1 cellular context compared by ENCODE assay signal in genomic region chr1:156081174-156082110, GRCh38.
TF ChIP-seq lines count a peak whose summit lies in the region.

No MANE protein-coding gene starts in this region.

TF ChIP-seq in HEK293, 187 proteins besides CTCF, POLR2A, EP300 and RAD21 (continued from another document and continues in another):
- TF ChIP-seq PRDM2 (tag by site-specific recombination; IDR thresholded peaks at IDR 0.05; ENCODE audit: borderline replicate concordance), result no peak
- no peak for TF ChIP-seq ZBTB1 (tag by site-specific recombination; IDR thresholded peaks at IDR 0.05)
- peak; percentile 65 for TF ChIP-seq ZBTB8A (tag by site-specific recombination; IDR thresholded peaks at IDR 0.05)
- TF ChIP-seq ZNF366 (tag by site-specific recombination; conservative IDR thresholded peaks at IDR 0.05), result no peak
- no peak for TF ChIP-seq ZNF621 (tag by site-specific recombination; IDR thresholded peaks at IDR 0.05)
- TF ChIP-seq ZNF157 (tag by site-specific recombination; IDR thresholded peaks at IDR 0.05), result no peak
- TF ChIP-seq ZNF571 (tag by site-specific recombination; IDR thresholded peaks at IDR 0.05), result no peak
- TF ChIP-seq ZNF610 (tag by site-specific recombination; IDR thresholded peaks at IDR 0.05; ENCODE audit: borderline replicate concordance), result no peak
- TF ChIP-seq YY2 (tag by site-specific recombination; IDR thresholded peaks at IDR 0.05), result no peak
- no peak for TF ChIP-seq ZNF223 (tag by site-specific recombination; IDR thresholded peaks at IDR 0.05)
- TF ChIP-seq ZBTB20 (tag by site-specific recombination; IDR thresholded peaks at IDR 0.05), result peak; percentile 75; the same call in 1 of the 2 replicates
- TF ChIP-seq KLF8 (tag by site-specific recombination; IDR thresholded peaks at IDR 0.05), result no peak
- peak; percentile 9 for TF ChIP-seq ZBTB26 (tag by site-specific recombination; optimal IDR thresholded peaks at IDR 0.05)
- no peak for TF ChIP-seq ZNF174 (tag by site-specific recombination; IDR thresholded peaks at IDR 0.05)
- no peak for TF ChIP-seq ZNF140 (tag by site-specific recombination; IDR thresholded peaks at IDR 0.05)
- no peak for TF ChIP-seq ZNF692 (tag by site-specific recombination; IDR thresholded peaks at IDR 0.05)
- no peak for TF ChIP-seq OSR2 (tag by site-specific recombination; IDR thresholded peaks at IDR 0.05)
- no peak for TF ChIP-seq ZNF518A (tag by site-specific recombination; conservative IDR thresholded peaks at IDR 0.05; ENCODE audit: low read depth)
- no peak for TF ChIP-seq BCL6B (tag by site-specific recombination; IDR thresholded peaks at IDR 0.05)
- no peak for TF ChIP-seq ZNF488 (tag by site-specific recombination; IDR thresholded peaks at IDR 0.05)
- no peak for TF ChIP-seq ZSCAN16 (tag by site-specific recombination; IDR thresholded peaks at IDR 0.05)
- no peak for TF ChIP-seq ZBTB21 (tag by site-specific recombination; IDR thresholded peaks at IDR 0.05)
- TF ChIP-seq PRDM4 (tag by site-specific recombination; IDR thresholded peaks at IDR 0.05), result no peak
- no peak for TF ChIP-seq TRIM28 (IDR thresholded peaks at IDR 0.05; ENCODE audit: borderline replicate concordance, low read length)
- TF ChIP-seq HOXD13 (CRISPR knock-in tag; IDR thresholded peaks at IDR 0.05; ENCODE audit: borderline replicate concordance), result no peak
- no peak for TF ChIP-seq ZNF660 (tag by site-specific recombination; IDR thresholded peaks at IDR 0.05)
- TF ChIP-seq ZNF114 (tag by site-specific recombination; IDR thresholded peaks at IDR 0.05), result no peak
- peak; percentile 65 for TF ChIP-seq ZFHX2 (tag by site-specific recombination; conservative IDR thresholded peaks at IDR 0.05)
- no peak for TF ChIP-seq ZNF555 (tag by site-specific recombination; conservative IDR thresholded peaks at IDR 0.05)
- no peak for TF ChIP-seq ZNF311 (tag by site-specific recombination; IDR thresholded peaks at IDR 0.05; ENCODE audit: borderline replicate concordance)
- no peak for TF ChIP-seq KLF17 (tag by site-specific recombination; IDR thresholded peaks at IDR 0.05)
- TF ChIP-seq HIC1 (tag by site-specific recombination; IDR thresholded peaks at IDR 0.05), result peak; percentile 54; the same call in 1 of the 2 replicates
- no peak for TF ChIP-seq BCL11A (tag by site-specific recombination; IDR thresholded peaks at IDR 0.05; ENCODE audit: low read depth)
